ENCODE assay signal across 25 cellular contexts in genomic region chr9:7640205-7640604, GRCh38.
"Had no signal": no experiment of that assay in that cellular context is flagged by ENCODE, and none has a peak within 500 bp of the region (broad histone marks: within the 10 kb centered on the region; RNA-seq: fewer than 3 reads in every experiment).

No MANE protein-coding gene starts in this region.

- DNase-seq: cerebellar nuclear complex; effector memory CD8-positive, alpha-beta T cell; gastrocnemius medialis; heart right ventricle; immature natural killer cell; left lung; mesenchymal stem cell; midbrain; nucleus accumbens; ovary; right lobe of liver; spleen; stimulated activated CD4-positive, alpha-beta T cell treated with anti-CD3 and anti-CD28 coated beads, Interleukin-15, amount 100 ng/mL, for 24 hours; stimulated activated CD4-positive, alpha-beta T cell treated with anti-CD3 and anti-CD28 coated beads, Interleukin-1b, Interleukin-23, amount 100 ng/mL, for 48 hours; stimulated activated CD4-positive, alpha-beta T cell treated with anti-CD3 and anti-CD28 coated beads, Interleukin-4, amount 100 ng/mL, for 24 hours; stimulated activated naive CD8-positive, alpha-beta T cell treated with anti-CD3 and anti-CD28 coated beads, Interleukin-15, amount 100 ng/mL, for 72 hours; substantia nigra had no signal

- H3K9me3 ChIP-seq: ovary, right lobe of liver had no signal

- H3K36me3 Mint-ChIP-seq: immature natural killer cell; natural killer cell treated with Interleukin-12 subunit alpha and Interleukin-12 subunit beta and Interleukin-15 and Interleukin-18, amount 100 ng/mL, for 72 hours; neural progenitor cell; stimulated activated memory B cell treated with anti-CD40 and anti-IgM and Interleukin-4, amounts not matched to agents 10 μg/mL and 1 μg/mL and 100 μg/mL, for 72 hours had no signal

- H3K4me1 ChIP-seq: esophagus muscularis mucosa, gastrocnemius medialis, heart right ventricle, left lung, neural progenitor cell, right lobe of liver, spleen had no signal

- H3K9me3 Mint-ChIP-seq: natural killer cell treated with Interleukin-12 subunit alpha and Interleukin-12 subunit beta and Interleukin-15 and Interleukin-18, amount 100 ng/mL, for 72 hours had no signal

- H3K27ac Mint-ChIP-seq: dendritic cell treated with granulocyte-macrophage colony-stimulating factor and Interleukin-4, amounts not matched to agents 40 ng/mL and 50 ng/mL, for 4 days; effector memory CD8-positive, alpha-beta T cell; immature natural killer cell; natural killer cell treated with Interleukin-12 subunit alpha and Interleukin-12 subunit beta and Interleukin-15 and Interleukin-18, amount 100 ng/mL, for 72 hours; neural progenitor cell; progenitor cell of endocrine pancreas; stimulated activated memory B cell treated with anti-CD40 and anti-IgM and Interleukin-4, amounts not matched to agents 10 μg/mL and 1 μg/mL and 100 μg/mL, for 72 hours; stimulated activated naive CD8-positive, alpha-beta T cell treated with anti-CD3 and anti-CD28 coated beads, Interleukin-15, amount 100 ng/mL, for 72 hours had no signal

- H3K4me1 Mint-ChIP-seq: immature natural killer cell; neural progenitor cell; stimulated activated memory B cell treated with anti-CD40 and anti-IgM and Interleukin-4, amounts not matched to agents 10 μg/mL and 1 μg/mL and 100 μg/mL, for 72 hours had no signal

- ATAC-seq: effector memory CD8-positive, alpha-beta T cell; gastrocnemius medialis; left lung; natural killer cell treated with Interleukin-12 subunit alpha and Interleukin-12 subunit beta and Interleukin-15 and Interleukin-18, amount 100 ng/mL, for 72 hours; right lobe of liver; stimulated activated memory B cell treated with anti-CD40 and anti-IgM and Interleukin-4, amounts not matched to agents 10 μg/mL and 1 μg/mL and 100 μg/mL, for 72 hours; stimulated activated naive CD8-positive, alpha-beta T cell treated with anti-CD3 and anti-CD28 coated beads, Interleukin-15, amount 100 ng/mL, for 72 hours had no signal

- H3K4me2 ChIP-seq: neural progenitor cell had no signal

- H3K27me3 Mint-ChIP-seq: dendritic cell treated with granulocyte-macrophage colony-stimulating factor and Interleukin-4, amounts not matched to agents 40 ng/mL and 50 ng/mL, for 4 days; effector memory CD8-positive, alpha-beta T cell; natural killer cell treated with Interleukin-12 subunit alpha and Interleukin-12 subunit beta and Interleukin-15 and Interleukin-18, amount 100 ng/mL, for 72 hours; progenitor cell of endocrine pancreas; stimulated activated memory B cell treated with anti-CD40 and anti-IgM and Interleukin-4, amounts not matched to agents 10 μg/mL and 1 μg/mL and 100 μg/mL, for 72 hours; stimulated activated naive CD8-positive, alpha-beta T cell treated with anti-CD3 and anti-CD28 coated beads, Interleukin-15, amount 100 ng/mL, for 72 hours had no signal

- H3K36me3 ChIP-seq: esophagus muscularis mucosa, gastrocnemius medialis, heart right ventricle, left lung, neural progenitor cell, ovary, right lobe of liver, spleen had no signal

- H3K4me3 ChIP-seq: esophagus muscularis mucosa, gastrocnemius medialis, heart right ventricle, left lung, lung, neural progenitor cell, ovary, right lobe of liver, spleen had no signal

- H3K27me3 ChIP-seq: esophagus muscularis mucosa, gastrocnemius medialis, heart right ventricle, left lung, neural progenitor cell, ovary, right lobe of liver, spleen had no signal

- H3K4me3 Mint-ChIP-seq: dendritic cell treated with granulocyte-macrophage colony-stimulating factor and Interleukin-4, amounts not matched to agents 40 ng/mL and 50 ng/mL, for 4 days; effector memory CD8-positive, alpha-beta T cell; immature natural killer cell; natural killer cell treated with Interleukin-12 subunit alpha and Interleukin-12 subunit beta and Interleukin-15 and Interleukin-18, amount 100 ng/mL, for 72 hours; neural progenitor cell; stimulated activated memory B cell treated with anti-CD40 and anti-IgM and Interleukin-4, amounts not matched to agents 10 μg/mL and 1 μg/mL and 100 μg/mL, for 72 hours; stimulated activated naive CD8-positive, alpha-beta T cell treated with anti-CD3 and anti-CD28 coated beads, Interleukin-15, amount 100 ng/mL, for 72 hours had no signal

- H3K27ac ChIP-seq: epithelial cell of prostate, esophagus muscularis mucosa, gastrocnemius medialis, heart right ventricle, left lung, neural progenitor cell, ovary, right lobe of liver, spleen had no signal

- H3K9ac ChIP-seq: neural progenitor cell had no signal

- H2AFZ ChIP-seq: neural progenitor cell had no signal
